ENCODE assay signal across 17 cellular contexts in genomic region chr9:113386571-113387393, GRCh38. TPM values are rescaled to one million over a fixed set of nuclear protein-coding genes. Genes with fewer than 3 reads are reported as not detected.
DNase-seq lines count a peak whose midpoint lies in the region; ATAC-seq and TF ChIP-seq lines count a peak whose summit lies in the region.
"Had no signal": no experiment of that assay in that cellular context is flagged by ENCODE, and none has a peak within 500 bp of the region (broad histone marks: within the 10 kb centered on the region; RNA-seq: fewer than 3 reads in every experiment).

No MANE protein-coding gene starts in this region.

- WGBS in hepatocyte (ENCODE audit: low lambda C conversion rate, missing lambda C conversion rate): 90% methylated on average over 4 of the region's 4 CpGs
- 87 to 92% (median 90%) methylated on average over 4 of the region's 4 CpGs for WGBS in psoas muscle, 3 donors

- H3K4me1 ChIP-seq in HCT116 (ENCODE audit: control insufficient read depth in 1 of 2, insufficient read depth in 2 of 2, low read length in 2 of 2) (peaks cover 6 to 7% of the 10 kb centered on the region in 2 experiments; a peak in 3 of 4 replicates), PC-3 (ENCODE audit: insufficient read depth, low read length) (peaks cover 8% of the 10 kb centered on the region), hepatocyte (ENCODE audit: insufficient read depth) (peaks cover 39% of the 10 kb centered on the region), psoas muscle (no peaks in the 10 kb centered on the region)

- no peaks in the 10 kb centered on the region for H3K27me3 ChIP-seq in HCT116 (ENCODE audit: insufficient read depth, low read length)
- H3K27me3 ChIP-seq in PC-3 (ENCODE audit: low read length): no peaks in the 10 kb centered on the region
- no peaks in the 10 kb centered on the region for H3K27me3 ChIP-seq in hepatocyte
- H3K27me3 ChIP-seq in psoas muscle (ENCODE audit: insufficient read depth in 3 of 3, low read length in 2 of 3): no peaks in the 10 kb centered on the region
- H3K27me3 ChIP-seq: brain microvascular endothelial cell had no signal

- H3K36me3 ChIP-seq in HCT116 (ENCODE audit: control insufficient read depth in 1 of 2, insufficient read depth in 2 of 2, low read length in 2 of 2) (0 out of 4 replicates have a peak, but pooled peaks cover 0 to 3% of the 10 kb centered on the region in 2 experiments), PC-3 (ENCODE audit: low read depth, low read length) (no peaks in the 10 kb centered on the region; the same call in 1 of the 2 replicates), hepatocyte (replicated peaks; ENCODE audit: insufficient read depth, low read depth) (no peaks in the 10 kb centered on the region), psoas muscle (ENCODE audit: insufficient read depth in 1 of 2, low read depth in 1 of 2) (peaks cover 14 to 47% of the 10 kb centered on the region in 2 donors)

- H3K9me3 ChIP-seq in HCT116 (ENCODE audit: control insufficient read depth in 1 of 2, insufficient read depth in 1 of 2, low read depth in 1 of 2, low read length in 2 of 2): no peaks in the 10 kb centered on the region
- H3K9me3 ChIP-seq in PC-3 (ENCODE audit: low read length): no peaks in the 10 kb centered on the region
- H3K9me3 ChIP-seq in hepatocyte (ENCODE audit: low read depth): no peaks in the 10 kb centered on the region
- no peaks in the 10 kb centered on the region for H3K9me3 ChIP-seq in psoas muscle
- H3K9me3 ChIP-seq: SK-N-SH had no signal

- no peak overlapping the region for H3K9ac ChIP-seq in HCT116 (ENCODE audit: low read length)
- no peak overlapping the region for H3K9ac ChIP-seq in PC-3 (ENCODE audit: low read length)
- H3K9ac ChIP-seq: SK-N-SH had no signal

- H3K4me2 ChIP-seq in HCT116 (ENCODE audit: low read length) (no peak overlapping the region), PC-3 (ENCODE audit: low read length) (no peak overlapping the region), hepatocyte (peak overlapping the region; percentile 34)
- H3K4me2 ChIP-seq: SK-N-SH had no signal

- BruUV-seq in HCT116 (replicated peaks; lab: Mats Ljungman, UMichigan): TSS peak; percentile 60
- TSS peak; percentile 54 for BruUV-seq in PC-3 (replicated peaks; lab: Mats Ljungman, UMichigan)

- H3K27ac ChIP-seq in HCT116 (ENCODE audit: low read depth, low read length) (no peak overlapping the region), PC-3 (ENCODE audit: low read length) (no peak overlapping the region), hepatocyte (peak overlapping the region; percentile 70), psoas muscle (no peak overlapping the region)
- H3K27ac ChIP-seq: brain microvascular endothelial cell, WERI-Rb-1 had no signal

- H3F3A ChIP-seq in PC-3 (ENCODE audit: low read length, unreplicated experiment): no peaks in the 10 kb centered on the region

- DNase-seq in HCT116 (ENCODE audit: low read depth, low spot score) (no peak), PC-3 (no peak), hepatocyte (ENCODE audit: low spot score) (no peak), psoas muscle (no peak), NCI-H524 (lab: John Stamatoyannopoulos, UW) (no peak), omental fat pad (ENCODE audit: low spot score) (no peak)
- DNase-seq: activated naive CD4-positive, alpha-beta T cell treated with anti-CD3 and anti-CD28 coated beads, Interleukin-2, amount 10 ng/mL, durations not matched to agents 7 days and 5 days; brain microvascular endothelial cell; effector memory CD4-positive, alpha-beta T cell; foreskin fibroblast; NCI-H1092; NK-92 treated with Interleukin-12 subunit alpha and Interleukin-12 subunit beta, amount 100 ng/mL, for 24 hours; occipital lobe; SK-N-SH; WERI-Rb-1 had no signal

- H3K4me3 ChIP-seq in HCT116 (replicated peaks in 1 of 2; ENCODE audit: low read depth in 1 of 2, low read length in 2 of 2) (no peak overlapping the region), PC-3 (ENCODE audit: low read length) (no peak overlapping the region), hepatocyte (no peak overlapping the region), psoas muscle (no peak overlapping the region)

- POLR2A ChIA-PET in HCT116 (lab: Charles Lee) (interaction anchor here (1.0 kb wide), 1 partner anchor 15 kb away, joined by 3 read pairs; the partner anchor contains the start of gene ALAD), PC-3 (lab: Charles Lee; ENCODE audit: unreplicated experiment) (no interaction called here)

- no peak for TF ChIP-seq RAD21 in HCT116 (IDR thresholded peaks at IDR 0.05; ENCODE audit: low read depth)

- no peaks in the 10 kb centered on the region for H3K9me2 ChIP-seq in HCT116 (ENCODE audit: insufficient read depth)
- no peaks in the 10 kb centered on the region for H3K9me2 ChIP-seq in PC-3 (replicated peaks; ENCODE audit: low read length)
- H3K9me2 ChIP-seq in hepatocyte (replicated peaks; ENCODE audit: insufficient read depth): no peaks in the 10 kb centered on the region
- H3K9me2 ChIP-seq: SK-N-SH had no signal

- intact Hi-C loops in HCT116 (cut with micrococcal nuclease): no loop called here
- intact Hi-C loops in PC-3 (cut with micrococcal nuclease): no loop called here
- intact Hi-C loops in psoas muscle (cut with DNase I): no loop called here

- no peak for ATAC-seq in HCT116
- no peak for ATAC-seq in PC-3
- ATAC-seq in psoas muscle: peak in 3 of 4 donors; percentile 6 to 70 (median 46)
- ATAC-seq in HG03175 (IDR thresholded peaks at IDR 0.05; ENCODE audit: unreplicated experiment): no peak
- no peak for ATAC-seq in omental fat pad (ENCODE audit: low FRiP score)
- no peak for ATAC-seq in GM21423 (IDR thresholded peaks at IDR 0.05; ENCODE audit: unreplicated experiment)

- H2AFZ ChIP-seq in HCT116 (ENCODE audit: low read depth, low read length, poor library complexity, severe bottlenecking) (no peak overlapping the region), PC-3 (ENCODE audit: low read length) (no peak overlapping the region), hepatocyte (no peak overlapping the region)

- H3K79me2 ChIP-seq in HCT116 (ENCODE audit: insufficient read depth, low read length) (no peaks in the 10 kb centered on the region), PC-3 (ENCODE audit: low read length) (no peaks in the 10 kb centered on the region), hepatocyte (no peaks in the 10 kb centered on the region)

- H4K20me1 ChIP-seq in HCT116 (ENCODE audit: insufficient read depth) (no peaks in the 10 kb centered on the region), PC-3 (ENCODE audit: low read length) (no peaks in the 10 kb centered on the region), hepatocyte (ENCODE audit: insufficient read depth, poor library complexity, severe bottlenecking) (no peaks in the 10 kb centered on the region)

- RAD21 ChIA-PET in HCT116 (lab: Charles Lee; ENCODE audit: low non-redundant PET in 1 of 2, low total read pairs in 2 of 2, uncharacterized antibody in 2 of 2, unreplicated experiment in 2 of 2): no interaction called here

- CTCF ChIA-PET in HCT116 (lab: Charles Lee): interaction anchor here (0.6 kb wide), 1 partner anchor 222 kb away, joined by 3 read pairs; no protein-coding TSS in a partner anchor
- CTCF ChIA-PET in PC-3 (lab: Charles Lee): no interaction called here

- TF ChIP-seq CTCF in HCT116 (IDR thresholded peaks at IDR 0.05 in 2 of 3, conservative IDR thresholded peaks at IDR 0.05 in 1 of 3; ENCODE audit: borderline replicate concordance in 1 of 3, insufficient read depth in 1 of 3, low read depth in 2 of 3, low read length in 2 of 3) (no peak), PC-3 (conservative IDR thresholded peaks at IDR 0.05; ENCODE audit: low read depth, low read length) (no peak), hepatocyte (IDR thresholded peaks at IDR 0.05; ENCODE audit: poor library complexity) (no peak), psoas muscle (IDR thresholded peaks at IDR 0.05) (no peak), omental fat pad (IDR thresholded peaks at IDR 0.05) (no peak)

- no peak for TF ChIP-seq POLR2A in HCT116 (IDR thresholded peaks at IDR 0.05; ENCODE audit: borderline replicate concordance, extremely low read depth, insufficient read depth, insufficient read length)

TF ChIP-seq in HCT116, 20 proteins besides CTCF, POLR2A, EP300 and RAD21 (continues in another document):
- TF ChIP-seq SP1 (IDR thresholded peaks at IDR 0.05; ENCODE audit: low read depth) (no peak), JUND (IDR thresholded peaks at IDR 0.05) (no peak)

RNA-seq across cellular contexts. Expression of gene HDHD3, which starts 10.0 kb away (rescaled TPM):
- total RNA-seq in HCT116 (2021; ENCODE audit: unreplicated experiment) (21.8 TPM), PC-3 (2014; rRNA removed) (17.8 and 19.2 TPM in 2 replicates), hepatocyte (96.8 and 98.7 TPM in 2 replicates), psoas muscle (10 to 100 TPM in 1 of 4 donors, 1 to 10 TPM in 3; 7.3 to 11.5 (median 8.6) TPM), omental fat pad (10 to 100 TPM; 12.6 to 30.6 (median 16.7) TPM)
- 22.8 and 23.8 TPM in 2 replicates for polyA plus RNA-seq in HCT116 (2012)
- polyA plus RNA-seq in hepatocyte (94.9 and 110 TPM in 2 replicates), psoas muscle (10 to 100 TPM in 2 of 3 donors, 1 to 10 TPM in 1; 7.0 to 14.9 (median 12.2) TPM)

RNA-seq across cellular contexts. Expression of gene ALAD, which starts 14.3 kb away (rescaled TPM):
- total RNA-seq in HCT116 (2021; ENCODE audit: unreplicated experiment) (14.0 TPM), PC-3 (2014; rRNA removed) (6.6 and 7.9 TPM in 2 replicates), hepatocyte (27.1 and 27.8 TPM in 2 replicates), psoas muscle (10 to 100 TPM; 13.1 to 29.0 (median 19.8) TPM), omental fat pad (10 to 100 TPM; 24.7 to 28.9 (median 25.7) TPM)
- 15.1 and 15.7 TPM in 2 replicates for polyA plus RNA-seq in HCT116 (2012)
- polyA plus RNA-seq in hepatocyte (31.5 and 43.8 TPM in 2 replicates), psoas muscle (10 to 100 TPM; 13.7 to 43.1 (median 17.3) TPM)

RNA-seq across cellular contexts. Expression of gene POLE3, which starts 23.7 kb away (rescaled TPM):
- total RNA-seq in HCT116 (2021; ENCODE audit: unreplicated experiment) (65.1 TPM), PC-3 (2014; rRNA removed) (83.4 and 84.7 TPM in 2 replicates), hepatocyte (32.5 and 35.3 TPM in 2 replicates), psoas muscle (10 to 100 TPM; 29.8 to 50.4 (median 38.5) TPM), omental fat pad (10 to 100 TPM; 29.1 to 59.4 (median 32.2) TPM)
- polyA plus RNA-seq in HCT116 (2012): 31.3 and 38.8 TPM in 2 replicates
- polyA plus RNA-seq in hepatocyte (35.1 and 36.8 TPM in 2 replicates), psoas muscle (100 to 1,000 TPM in 1 of 3 donors, 10 to 100 TPM in 2; 45.4 to 173 (median 98.5) TPM)

RNA-seq across cellular contexts. Expression of gene C9orf43, which starts 23.8 kb away (rescaled TPM):
- total RNA-seq in HCT116 (2021; ENCODE audit: unreplicated experiment): 0.71 TPM
- 0.26 and 0.77 TPM in 2 replicates for polyA plus RNA-seq in HCT116 (2012)
- 0.29 and 0.52 TPM in 2 replicates for total RNA-seq in PC-3 (2014; rRNA removed)
- 0.36 and 0.53 TPM in 2 replicates for total RNA-seq in hepatocyte
- polyA plus RNA-seq in hepatocyte: 0.07 and 0.69 TPM in 2 replicates
- total RNA-seq in psoas muscle: under 1 TPM in 1 of 4 donors, not detected in 3; 0.73 TPM
- under 1 TPM in 2 of 3 donors, not detected in 1; 0.07 to 0.79 TPM for polyA plus RNA-seq in psoas muscle
- total RNA-seq in omental fat pad: under 1 TPM; 0.37 to 0.96 (median 0.53) TPM

RNA-seq across cellular contexts. Expression of gene BSPRY, which starts 37.4 kb away (rescaled TPM):
- total RNA-seq in HCT116 (2021; ENCODE audit: unreplicated experiment) (22.7 TPM), PC-3 (2014; rRNA removed) (22.6 and 23.7 TPM in 2 replicates), hepatocyte (4.8 and 6.1 TPM in 2 replicates), psoas muscle (not detected), omental fat pad (under 1 TPM in 2 of 4 donors, not detected in 2; 0.19 to 0.63 TPM)
- 31.3 and 36.6 TPM in 2 replicates for polyA plus RNA-seq in HCT116 (2012)
- polyA plus RNA-seq in hepatocyte (12.0 TPM in 2 replicates), psoas muscle (under 1 TPM in 2 of 3 donors, not detected in 1; 0.03 TPM)
- total RNA-seq: occipital lobe had no signal
- polyA plus RNA-seq: SK-N-SH had no signal

Comparison
In these comparisons a context has a peak if more than half of its experiments do, and no peak if none do; other contexts are left out.
1. ATAC-seq: peak in psoas muscle (3 of 4); none in HCT116 (single experiment), PC-3 (single experiment), HG03175 (single experiment), omental fat pad (single experiment) and GM21423 (single experiment).